In the genomic region with DNA sequence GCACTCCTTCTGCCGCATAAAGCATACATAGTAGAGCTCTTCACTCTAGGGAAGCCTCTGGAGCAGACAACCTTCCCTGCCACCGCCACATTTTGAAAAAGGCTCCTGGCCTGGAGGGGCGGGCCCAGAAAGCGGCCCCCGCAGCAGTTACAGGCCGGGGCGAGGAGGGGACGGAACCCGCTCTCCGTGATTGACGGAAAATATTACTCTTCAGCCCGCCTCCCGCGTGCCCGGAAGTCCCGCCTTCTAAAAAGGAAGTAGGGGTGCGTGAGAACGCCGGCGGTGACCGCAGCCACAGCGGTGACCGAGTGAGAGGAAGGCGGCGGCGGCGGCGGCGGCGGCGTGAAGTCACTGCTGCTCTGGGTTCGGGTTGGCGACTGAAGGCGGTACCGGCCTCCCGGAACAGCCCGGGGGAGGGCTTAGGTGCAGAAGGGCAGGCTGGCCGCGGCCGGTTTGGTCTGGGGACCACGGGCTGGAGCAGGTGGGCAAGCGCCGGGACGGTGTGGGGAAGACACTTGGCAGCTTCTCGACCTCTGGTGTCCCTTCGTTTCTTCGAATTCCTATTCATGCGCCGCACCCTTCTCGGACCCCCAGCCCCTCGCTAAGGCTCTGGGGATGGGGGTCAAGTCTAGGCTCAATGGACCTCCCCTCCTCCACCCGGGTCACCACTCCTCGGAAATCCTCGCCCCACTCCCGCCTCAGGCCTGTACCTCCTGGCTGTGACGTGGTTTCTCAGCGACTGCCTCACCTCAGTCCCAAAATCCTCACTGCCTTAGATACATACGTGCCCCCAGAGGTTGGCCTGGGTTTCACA, we compare ENCODE assay signal across 8 cellular contexts. TPM values are rescaled to one million over a fixed set of nuclear protein-coding genes. Genes with fewer than 3 reads are reported as not detected.
DNase-seq lines count a peak whose midpoint lies in the region; ATAC-seq and TF ChIP-seq lines count a peak whose summit lies in the region.

A gene (plus strand): TSS at position 295 of the 814 bp plus-strand sequence. CDS start 729 bp downstream, outside the sequence.

- no peaks in the 10 kb centered on the region for H3K27me3 ChIP-seq in Caco-2 (replicated peaks; ENCODE audit: control insufficient read depth, insufficient read depth, low read length)
- no peaks in the 10 kb centered on the region for H3K27me3 ChIP-seq in mesendoderm (ENCODE audit: insufficient read depth, low read length, poor library complexity)

- no peaks in the 10 kb centered on the region for H3K79me1 ChIP-seq in mesendoderm (ENCODE audit: low read length)

- H3K27ac Mint-ChIP-seq in Caco-2 (ENCODE audit: unreplicated experiment), result peak within 1 kb of the TSS; percentile 97
- H3K27ac Mint-ChIP-seq in effector memory CD8-positive, alpha-beta T cell, result peak within 1 kb of the TSS; percentile 95 to 98

- no peak for TF ChIP-seq CTCF in Caco-2 (IDR thresholded peaks at IDR 0.05; ENCODE audit: insufficient read depth in 1 of 2, low read depth in 1 of 2, low read length in 1 of 2, severe bottlenecking in 1 of 2, unreplicated experiment in 1 of 2)

- intact Hi-C loops in Caco-2 (cut with micrococcal nuclease; ENCODE audit: unreplicated experiment), result loop anchor here (5.0 kb wide), 1 partner anchor 784 kb away; no protein-coding TSS in a partner anchor

- no peak within 1 kb of the TSS for H2BK15ac ChIP-seq in mesendoderm (replicated peaks; ENCODE audit: low read depth)

- peak; percentile 71 for ATAC-seq in GM19468 (IDR thresholded peaks at IDR 0.05; ENCODE audit: extremely low read depth, unreplicated experiment)
- peak; percentile 88 for ATAC-seq in effector memory CD8-positive, alpha-beta T cell (replicated peaks)

- BruUV-seq in Caco-2 (replicated peaks; lab: Mats Ljungman, UMichigan), result no TSS peak

- WGBS in mesendoderm (ENCODE audit: extremely low coverage, insufficient coverage, low lambda C conversion rate), result no CpG with 5 or more reads among the region's 58 CpGs

- no peak within 1 kb of the TSS for H3K27ac ChIP-seq in mesendoderm (ENCODE audit: low read depth, low read length)

- peaks cover 33% of the 10 kb centered on the region for H3K36me3 Mint-ChIP-seq in Caco-2 (ENCODE audit: insufficient read depth, unreplicated experiment)
- peaks cover 27% of the 10 kb centered on the region for H3K36me3 Mint-ChIP-seq in effector memory CD8-positive, alpha-beta T cell (ENCODE audit: insufficient read depth)

- H3K9me3 ChIP-seq in Caco-2, result no peaks in the 10 kb centered on the region

- no peak within 1 kb of the TSS for H2AK5ac ChIP-seq in mesendoderm (ENCODE audit: low read length)

- CTCF ChIA-PET in Caco-2 (lab: Charles Lee), result no interaction called here

- H3K56ac ChIP-seq in mesendoderm (ENCODE audit: low read length), result peak within 1 kb of the TSS; percentile 94

- H2BK120ac ChIP-seq in mesendoderm (ENCODE audit: low read depth, low read length), result no peak within 1 kb of the TSS

- H3K9me3 Mint-ChIP-seq in Caco-2 (ENCODE audit: unreplicated experiment), result no peaks in the 10 kb centered on the region
- H3K9me3 Mint-ChIP-seq in effector memory CD8-positive, alpha-beta T cell, result no peaks in the 10 kb centered on the region

- H3K4me3 Mint-ChIP-seq in Caco-2 (ENCODE audit: unreplicated experiment), result no peak within 1 kb of the TSS
- H3K4me3 Mint-ChIP-seq in effector memory CD8-positive, alpha-beta T cell, result peak within 1 kb of the TSS in 1 of 2 donors; percentile 96

- H3K4me1 ChIP-seq in Caco-2, result no peaks in the 10 kb centered on the region
- no peaks in the 10 kb centered on the region for H3K4me1 ChIP-seq in mesendoderm (ENCODE audit: control insufficient read depth, low read depth, low read length)

- H3K4me2 ChIP-seq in mesendoderm (ENCODE audit: low read length), result peak within 1 kb of the TSS; percentile 52

- POLR2A ChIA-PET in Caco-2 (lab: Charles Lee), result no interaction called here

- H3K36me3 ChIP-seq in Caco-2 (ENCODE audit: control insufficient read depth, insufficient read depth, low read length) (no peaks in the 10 kb centered on the region), mesendoderm (ENCODE audit: control insufficient read depth, insufficient read depth, low read length) (no peaks in the 10 kb centered on the region)

- H3K4ac ChIP-seq in mesendoderm (ENCODE audit: low read depth, low read length), result no peak within 1 kb of the TSS

- H3K9ac ChIP-seq in mesendoderm (ENCODE audit: low read length), result peak within 1 kb of the TSS; percentile 80

- no peak within 1 kb of the TSS for H3K18ac ChIP-seq in mesendoderm (ENCODE audit: low read length)

- no peak within 1 kb of the TSS for H3K23ac ChIP-seq in mesendoderm (ENCODE audit: low read length)

- no peaks in the 10 kb centered on the region for H3K27me3 Mint-ChIP-seq in Caco-2 (ENCODE audit: insufficient read depth, unreplicated experiment)
- H3K27me3 Mint-ChIP-seq in effector memory CD8-positive, alpha-beta T cell, result no peaks in the 10 kb centered on the region

- H3K79me2 ChIP-seq in mesendoderm (ENCODE audit: control insufficient read depth, insufficient read depth, low read length), result peaks cover 12% of the 10 kb centered on the region

- no peak within 1 kb of the TSS for H4K5ac ChIP-seq in mesendoderm (ENCODE audit: low read length)

- no peaks in the 10 kb centered on the region for H3K4me1 Mint-ChIP-seq in Caco-2 (ENCODE audit: low read depth, unreplicated experiment)
- H3K4me1 Mint-ChIP-seq in effector memory CD8-positive, alpha-beta T cell (ENCODE audit: low read depth in 2 of 2), result peaks cover 12 to 18% of the 10 kb centered on the region in 2 donors

- H4K8ac ChIP-seq in mesendoderm (ENCODE audit: low read depth, low read length), result no peak within 1 kb of the TSS

- no peak within 1 kb of the TSS for H2BK5ac ChIP-seq in mesendoderm (ENCODE audit: low read length)

- peak; percentile 85 to 86 for DNase-seq in Caco-2
- DNase-seq in HS-5 (ENCODE audit: low read depth), result peak; percentile 50
- DNase-seq in NOMO-1 treated with dmso at 0.1 percent for 144 hours (lab: John Stamatoyannopoulos, UW; ENCODE audit: unreplicated experiment), result peak; percentile 74
- peak; percentile 37 to 65 (median 50) for DNase-seq in activated CD8-positive, alpha-beta memory T cell treated with anti-CD3 and anti-CD28 coated beads for 48 hours (ENCODE audit: low read depth in 2 of 3, low spot score in 2 of 3)
- DNase-seq in effector memory CD8-positive, alpha-beta T cell, result peak; percentile 78 to 80 (median 80)
- DNase-seq in mesendoderm, result peak; percentile 87
- DNase-seq in stimulated activated CD8-positive, alpha-beta memory T cell treated with anti-CD3 and anti-CD28 coated beads, Interleukin-15, amount 100 ng/mL, for 1 hour (ENCODE audit: low read depth), result peak; percentile 65

- H3K4me3 ChIP-seq in Caco-2 (ENCODE audit: low read depth, low read length), result peak within 1 kb of the TSS; percentile 82
- peak within 1 kb of the TSS; percentile 70 for H3K4me3 ChIP-seq in mesendoderm (ENCODE audit: low read length)

RNA-seq across cellular contexts. Expression of the gene that starts here (rescaled TPM):
- total RNA-seq in Caco-2 (2022), result 39.8 and 42.4 TPM in 2 replicates
- polyA plus RNA-seq in mesendoderm (2013, experiment 1 of 2), result 43.3 TPM
- polyA plus RNA-seq in mesendoderm (2013, experiment 2 of 2), result 42.3 TPM
